In genomic region chr2:81283081-81283480, GRCh38 we compare ENCODE assay signal across 21 cellular contexts.
"Had no signal": no experiment of that assay in that cellular context is flagged by ENCODE, and none has a peak within 500 bp of the region (broad histone marks: within the 10 kb centered on the region; RNA-seq: fewer than 3 reads in every experiment).

No MANE protein-coding gene starts in this region.

- H3K27ac ChIP-seq: SJSA1 had no signal

- DNase-seq: activated CD4-positive, alpha-beta T cell treated with anti-CD3 and anti-CD28 coated beads for 48 hours; activated CD4-positive, alpha-beta T cell treated with anti-CD3 and anti-CD28 coated beads, Interleukin-2, amount 50 U/mL, for 4 hours; activated CD4-positive, CD25-positive, alpha-beta regulatory T cell treated with anti-CD3 and anti-CD28 coated beads, Interleukin-2, amount 50 U/mL, for 72 hours; activated CD8-positive, alpha-beta memory T cell treated with anti-CD3 and anti-CD28 coated beads, Interleukin-2, amount 50 U/mL, for 48 hours; activated CD8-positive, alpha-beta T cell treated with anti-CD3 and anti-CD28 coated beads, Interleukin-2, amount 10 ng/mL, durations not matched to agents 7 days and 5 days; activated T-cell treated with anti-CD3 and anti-CD28 coated beads, Interleukin-2, amount 50 U/mL, for 1 hour; aorta; central memory CD4-positive, alpha-beta T cell; MG63; MV-4-11; NCI-H1105; NCI-H1436; NCI-H1694 treated with DMSO at 0.1 percent for 48 hours; NCI-H2029 treated with DMSO at 0.1 percent for 48 hours; NCI-H2171; NCI-H2227 treated with DMSO at 0.1 percent for 48 hours; NCI-H446 treated with DMSO at 0.1 percent for 48 hours; NCI-H524 treated with DMSO at 0.1 percent for 48 hours; SHP77 had no signal

- ATAC-seq: activated CD8-positive, alpha-beta T cell treated with anti-CD3 and anti-CD28 coated beads, Interleukin-2, amount 10 ng/mL, durations not matched to agents 7 days and 5 days; WTC11 had no signal
